23 cellular contexts compared by ENCODE assay signal in the genomic region with DNA sequence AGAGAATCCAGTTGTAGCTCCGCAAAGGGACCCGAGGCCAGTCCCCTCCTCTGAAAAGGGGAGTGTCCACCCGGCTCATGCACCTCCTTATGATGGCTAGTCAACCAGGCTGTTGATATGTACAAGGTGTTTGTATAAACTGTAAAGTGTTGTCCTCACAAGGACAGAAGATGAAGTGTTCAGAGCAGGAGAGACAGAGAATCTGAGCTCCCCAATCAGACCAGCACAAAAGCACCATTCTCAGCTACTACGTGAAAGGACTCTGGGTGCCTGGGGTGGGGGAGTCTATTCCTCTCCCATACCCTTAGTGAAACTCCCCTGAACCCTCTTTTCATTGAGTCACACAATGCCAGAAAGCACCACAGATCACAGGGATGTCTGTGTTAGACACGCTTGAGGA. TPM values are rescaled to one million over a fixed set of nuclear protein-coding genes. Genes with fewer than 3 reads are reported as not detected.
A peak's percentile ranks its signal among the peaks of the same experiment; 100 is the strongest.
DNase-seq lines count a peak whose midpoint lies in the region; ATAC-seq and TF ChIP-seq lines count a peak whose summit lies in the region.
"Had no signal": no experiment of that assay in that cellular context is flagged by ENCODE, and none has a peak within 500 bp of the region (broad histone marks: within the 10 kb centered on the region; RNA-seq: fewer than 3 reads in every experiment).

No MANE protein-coding gene starts in this region.

- H3K27me3 ChIP-seq in RWPE2 (ENCODE audit: insufficient read depth, poor library complexity, severe bottlenecking) = no peaks in the 10 kb centered on the region
- H3K27me3 ChIP-seq in lower lobe of right lung (ENCODE audit: low read depth) = peaks cover 5% of the 10 kb centered on the region
- H3K27me3 ChIP-seq in subcutaneous abdominal adipose tissue (ENCODE audit: control insufficient read depth in 5 of 5, insufficient read depth in 4 of 5, low read length in 5 of 5) = no peaks in the 10 kb centered on the region
- H3K27me3 ChIP-seq in transverse colon = no peaks in the 10 kb centered on the region
- H3K27me3 ChIP-seq: dorsolateral prefrontal cortex had no signal

- H3K4me1 Mint-ChIP-seq in chondrocyte (ENCODE audit: low read depth) = peaks cover 91% of the 10 kb centered on the region
- H3K4me1 Mint-ChIP-seq: activated CD4-positive, alpha-beta T cell treated with anti-CD3 and anti-CD28 coated beads, Interleukin-2, amount 10 ng/mL, durations not matched to agents 24 days and 14 days; stimulated activated memory B cell treated with anti-CD40 and anti-IgM and Interleukin-4, amounts not matched to agents 10 μg/mL and 1 μg/mL and 100 μg/mL, for 72 hours had no signal

- no peaks in the 10 kb centered on the region for H3K36me3 ChIP-seq in RWPE2 (ENCODE audit: low read depth)
- H3K36me3 ChIP-seq in lower lobe of right lung = no peaks in the 10 kb centered on the region
- H3K36me3 ChIP-seq in subcutaneous abdominal adipose tissue (ENCODE audit: control insufficient read depth in 5 of 5, insufficient read depth in 5 of 5, low read length in 5 of 5) = no peaks in the 10 kb centered on the region
- H3K36me3 ChIP-seq in transverse colon = no peaks in the 10 kb centered on the region

- H3K27ac Mint-ChIP-seq in chondrocyte (ENCODE audit: unreplicated experiment) = peak overlapping the region; percentile 90
- H3K27ac Mint-ChIP-seq: activated CD4-positive, alpha-beta T cell treated with anti-CD3 and anti-CD28 coated beads, Interleukin-2, amount 10 ng/mL, durations not matched to agents 24 days and 14 days; GM23338; HFFc6; naive thymus-derived CD4-positive, alpha-beta T cell; stimulated activated memory B cell treated with anti-CD40 and anti-IgM and Interleukin-4, amounts not matched to agents 10 μg/mL and 1 μg/mL and 100 μg/mL, for 72 hours; T-cell; WTC11 had no signal

- peak overlapping the region; percentile 73 for H3K27ac ChIP-seq in RWPE2 (ENCODE audit: poor library complexity, severe bottlenecking)
- H3K27ac ChIP-seq in lower lobe of right lung = no peak overlapping the region
- peak overlapping the region; percentile 13 for H3K27ac ChIP-seq in subcutaneous abdominal adipose tissue (ENCODE audit: low read depth, low read length)
- H3K27ac ChIP-seq in transverse colon = peak overlapping the region in 1 of 4 donors; percentile 77

- no peaks in the 10 kb centered on the region for H3K27me3 Mint-ChIP-seq in chondrocyte (ENCODE audit: low read depth)

- no peak overlapping the region for H3K4me3 Mint-ChIP-seq in chondrocyte (ENCODE audit: unreplicated experiment)
- H3K4me3 Mint-ChIP-seq: activated CD4-positive, alpha-beta T cell treated with anti-CD3 and anti-CD28 coated beads, Interleukin-2, amount 10 ng/mL, durations not matched to agents 24 days and 14 days; GM23338; HFFc6; naive thymus-derived CD4-positive, alpha-beta T cell; stimulated activated memory B cell treated with anti-CD40 and anti-IgM and Interleukin-4, amounts not matched to agents 10 μg/mL and 1 μg/mL and 100 μg/mL, for 72 hours; T-cell; WTC11 had no signal

- peaks cover 59% of the 10 kb centered on the region for H3K4me1 ChIP-seq in RWPE2 (ENCODE audit: insufficient read depth, poor library complexity, severe bottlenecking)
- H3K4me1 ChIP-seq in lower lobe of right lung = peaks cover 9% of the 10 kb centered on the region
- peaks cover 11 to 73% (median 61%) of the 10 kb centered on the region in 5 donors for H3K4me1 ChIP-seq in subcutaneous abdominal adipose tissue (ENCODE audit: control insufficient read depth in 5 of 5, insufficient read depth in 5 of 5, low read length in 5 of 5)
- H3K4me1 ChIP-seq in transverse colon = peaks cover 0 to 6% (median 0%) of the 10 kb centered on the region in 4 donors

- DNase-seq in RWPE2 (ENCODE audit: low spot score) (no peak), chondrocyte (ENCODE audit: low spot score) (no peak), lower lobe of right lung (peak; percentile 4), NCI-H1694 (lab: John Stamatoyannopoulos, UW) (no peak), transverse colon (no peak), GM03348 (ENCODE audit: low spot score) (no peak)
- DNase-seq: ACHN; activated CD4-positive, alpha-beta T cell treated with anti-CD3 and anti-CD28 coated beads, Interleukin-2, amount 10 ng/mL, durations not matched to agents 24 days and 14 days; activated gamma-delta T cell; activated T-cell treated with anti-CD3 and anti-CD28 coated beads, Interleukin-2, amount 50 U/mL, for 1 hour; DMS 273 treated with DMSO at 0.1 percent for 48 hours; dorsolateral prefrontal cortex; naive thymus-derived CD4-positive, alpha-beta T cell; NCI-H1048; NCI-H1694 treated with DMSO at 0.1 percent for 48 hours; NCI-H2171; occipital lobe; T-cell had no signal

- ATAC-seq in RWPE2 (ENCODE audit: low read depth) (no peak), lower lobe of right lung (no peak)
- ATAC-seq: GM23338; naive thymus-derived CD4-positive, alpha-beta T cell; stimulated activated memory B cell treated with anti-CD40 and anti-IgM and Interleukin-4, amounts not matched to agents 10 μg/mL and 1 μg/mL and 100 μg/mL, for 72 hours; T-cell; WTC11 had no signal

- H3K9ac ChIP-seq in subcutaneous abdominal adipose tissue (ENCODE audit: low read length in 5 of 5) = peak overlapping the region in 1 of 5 donors; percentile 11

- H3K9me3 Mint-ChIP-seq in chondrocyte (ENCODE audit: low read depth) = no peaks in the 10 kb centered on the region
- H3K9me3 Mint-ChIP-seq: activated CD4-positive, alpha-beta T cell treated with anti-CD3 and anti-CD28 coated beads, Interleukin-2, amount 10 ng/mL, durations not matched to agents 24 days and 14 days; GM23338; HFFc6; naive thymus-derived CD4-positive, alpha-beta T cell; stimulated activated memory B cell treated with anti-CD40 and anti-IgM and Interleukin-4, amounts not matched to agents 10 μg/mL and 1 μg/mL and 100 μg/mL, for 72 hours; T-cell; WTC11 had no signal

- TF ChIP-seq CTCF in RWPE2 (IDR thresholded peaks at IDR 0.05; ENCODE audit: poor library complexity, severe bottlenecking) (no peak), chondrocyte (IDR thresholded peaks at IDR 0.05) (no peak), lower lobe of right lung (IDR thresholded peaks at IDR 0.05) (no peak), transverse colon (IDR thresholded peaks at IDR 0.05) (no peak)

- peaks cover 31% of the 10 kb centered on the region for H3K36me3 Mint-ChIP-seq in chondrocyte (ENCODE audit: low read depth)
- H3K36me3 Mint-ChIP-seq: naive thymus-derived CD4-positive, alpha-beta T cell; stimulated activated memory B cell treated with anti-CD40 and anti-IgM and Interleukin-4, amounts not matched to agents 10 μg/mL and 1 μg/mL and 100 μg/mL, for 72 hours; T-cell; WTC11 had no signal

- WGBS in transverse colon (ENCODE audit: low coverage in 1 of 2), 2 donors = 80% methylated on average over 5 of the region's 5 CpGs; no CpG with 5 or more reads in 1 of the 2 donors

- TF ChIP-seq EP300 in transverse colon (IDR thresholded peaks at IDR 0.05; ENCODE audit: low read depth) = no peak

- no peaks in the 10 kb centered on the region for H3K9me3 ChIP-seq in RWPE2 (ENCODE audit: severe bottlenecking)
- no peaks in the 10 kb centered on the region for H3K9me3 ChIP-seq in lower lobe of right lung
- no peaks in the 10 kb centered on the region for H3K9me3 ChIP-seq in subcutaneous abdominal adipose tissue (ENCODE audit: control insufficient read depth in 5 of 5, low read length in 5 of 5)
- H3K9me3 ChIP-seq in transverse colon = no peaks in the 10 kb centered on the region

- in situ Hi-C loops in transverse colon (cut with MboI; ENCODE audit: low pct_ligation_motif_present in 1 of 4, low pct_unique_long_range_greater_than_20kb in 1 of 4, low sequenced_read_pairs in 3 of 4) = no loop called here

- intact Hi-C loops in lower lobe of right lung (cut with DNase I) (no loop called here), transverse colon (cut with DNase I; ENCODE audit: low total_unique reads) (no loop called here)

- H3K4me3 ChIP-seq in RWPE2 (ENCODE audit: severe bottlenecking) (no peak overlapping the region), lower lobe of right lung (no peak overlapping the region), subcutaneous abdominal adipose tissue (ENCODE audit: low read depth in 1 of 5, low read length in 5 of 5) (no peak overlapping the region), transverse colon (no peak overlapping the region)
- H3K4me3 ChIP-seq: dorsolateral prefrontal cortex, GM23338 had no signal

- no peak for TF ChIP-seq POLR2A in transverse colon (IDR thresholded peaks at IDR 0.05)

RNA-seq across cellular contexts. Expression of gene MN1, which starts 49.4 kb away (rescaled TPM):
- total RNA-seq in chondrocyte (119 to 156 TPM (median 121 TPM) in 3 replicates), lower lobe of right lung (6.5 TPM), transverse colon (1 to 10 TPM; 1.1 to 4.2 (median 3.0) TPM)

Comparison
In these comparisons a context has a peak if more than half of its experiments do, and no peak if none do; other contexts are left out.
1. RNA of gene MN1, which starts 49.4 kb away (total RNA-seq): 119 to 156 TPM in chondrocyte; 6.5 TPM in lower lobe of right lung (single experiment) and 1.1 to 4.2 TPM in transverse colon; every median in the first group is over 10 times any median in the second.